Comparison of ENCODE assay signal across 15 cellular contexts in genomic region chr7:55651057-55651456, GRCh38.
DNase-seq lines count a peak whose midpoint lies in the region; ATAC-seq and TF ChIP-seq lines count a peak whose summit lies in the region.
"Had no signal": no experiment of that assay in that cellular context is flagged by ENCODE, and none has a peak within 500 bp of the region (broad histone marks: within the 10 kb centered on the region; RNA-seq: fewer than 3 reads in every experiment).

No MANE protein-coding gene starts in this region.

- 78 to 84% methylated on average over 2 of the region's 2 CpGs for WGBS in endodermal cell (ENCODE audit: insufficient coverage in 1 of 2, insufficient read length in 1 of 2), 2 experiments
- no CpG with 5 or more reads among the region's 2 CpGs for WGBS in neuronal stem cell (ENCODE audit: extremely low coverage in 2 of 2, insufficient read length in 2 of 2, insufficient replicate concordance in 1 of 2), 2 donors

- no peak overlapping the region for H4K91ac ChIP-seq in neuronal stem cell (ENCODE audit: low read depth, low read length, poor library complexity)

- H2BK5ac ChIP-seq in neuronal stem cell (ENCODE audit: low read length): no peak overlapping the region

- H2BK15ac ChIP-seq in neuronal stem cell (ENCODE audit: low read length): no peak overlapping the region

- CTCF ChIA-PET in RWPE1 (lab: Yijun Ruan, JAX): no interaction called here

- no peak overlapping the region for H2BK12ac ChIP-seq in neuronal stem cell (ENCODE audit: low read length)

- H3K27me3 Mint-ChIP-seq in endodermal cell (ENCODE audit: insufficient read depth): peaks cover 14% of the 10 kb centered on the region

- H3K36me3 Mint-ChIP-seq in endodermal cell (ENCODE audit: low read depth): no peaks in the 10 kb centered on the region
- H3K36me3 Mint-ChIP-seq: CD4-positive, alpha-beta memory T cell had no signal

- POLR2A ChIA-PET in RWPE1 (lab: Yijun Ruan, JAX; ENCODE audit: low non-redundant PET): no interaction called here

- H3K9me3 ChIP-seq in endodermal cell (ENCODE audit: control insufficient read depth, low read length) (no peaks in the 10 kb centered on the region), neuronal stem cell (replicated peaks in 1 of 2; ENCODE audit: control insufficient read depth in 2 of 2, insufficient read depth in 1 of 2, low read depth in 1 of 2, low read length in 2 of 2) (no peaks in the 10 kb centered on the region)
- H3K9me3 ChIP-seq: BE2C had no signal

- H3K4me3 Mint-ChIP-seq in endodermal cell: no peak overlapping the region
- H3K4me3 Mint-ChIP-seq: CD4-positive, alpha-beta memory T cell; HFFc6 had no signal

- no peak overlapping the region for H3K4me2 ChIP-seq in neuronal stem cell (ENCODE audit: insufficient read depth, low read length, poor library complexity, severe bottlenecking)

- no peaks in the 10 kb centered on the region for H3K79me1 ChIP-seq in neuronal stem cell (ENCODE audit: low read depth, low read length)

- H4K8ac ChIP-seq in neuronal stem cell (ENCODE audit: low read depth, low read length): no peak overlapping the region

- no peak overlapping the region for H3K4ac ChIP-seq in neuronal stem cell (ENCODE audit: low read length)

- no peaks in the 10 kb centered on the region for H3K9me3 Mint-ChIP-seq in endodermal cell
- H3K9me3 Mint-ChIP-seq: CD4-positive, alpha-beta memory T cell; HFFc6 had no signal

- peak overlapping the region; percentile 45 for H2AFZ ChIP-seq in neuronal stem cell (ENCODE audit: low read length)

- H3K9ac ChIP-seq in endodermal cell (ENCODE audit: extremely low read depth, low read length, poor library complexity, severe bottlenecking) (no peak overlapping the region), neuronal stem cell (ENCODE audit: low read depth, low read length, poor library complexity) (no peak overlapping the region)

- no peak overlapping the region for H3K18ac ChIP-seq in neuronal stem cell (ENCODE audit: low read length)

- H3K27ac ChIP-seq in endodermal cell (ENCODE audit: low read depth, low read length) (no peak overlapping the region), neuronal stem cell (replicated peaks; ENCODE audit: low read length) (no peak overlapping the region), RWPE1 (no peak overlapping the region)
- H3K27ac ChIP-seq: C4-2B, HL-60 had no signal

- H3K4me3 ChIP-seq in endodermal cell (ENCODE audit: low read length) (no peak overlapping the region), neuronal stem cell (ENCODE audit: low read length in 2 of 2) (no peak overlapping the region)

- peaks cover 12% of the 10 kb centered on the region for H3K4me1 Mint-ChIP-seq in endodermal cell
- H3K4me1 Mint-ChIP-seq: CD4-positive, alpha-beta memory T cell had no signal

- H2AK5ac ChIP-seq in neuronal stem cell (ENCODE audit: low read depth, low read length): no peak overlapping the region

- H3K36me3 ChIP-seq in endodermal cell (ENCODE audit: control insufficient read depth, insufficient read depth, low read length): no peaks in the 10 kb centered on the region
- no peaks in the 10 kb centered on the region for H3K36me3 ChIP-seq in neuronal stem cell (replicated peaks in 1 of 2; ENCODE audit: control insufficient read depth in 2 of 2, insufficient read depth in 2 of 2, low read length in 2 of 2)
- H3K36me3 ChIP-seq: BE2C had no signal

- no peak for TF ChIP-seq CTCF in endodermal cell (conservative IDR thresholded peaks at IDR 0.05)
- TF ChIP-seq CTCF in RWPE1 (conservative IDR thresholded peaks at IDR 0.05; ENCODE audit: low read depth): no peak

- peaks cover 4% of the 10 kb centered on the region for H3K4me1 ChIP-seq in endodermal cell (ENCODE audit: control insufficient read depth, insufficient read depth, low read length)
- H3K4me1 ChIP-seq in neuronal stem cell (ENCODE audit: control insufficient read depth in 2 of 2, insufficient read depth in 1 of 2, low read depth in 1 of 2, low read length in 2 of 2): no peaks in the 10 kb centered on the region
- H3K4me1 ChIP-seq: BE2C had no signal

- H2BK120ac ChIP-seq in neuronal stem cell (ENCODE audit: low read depth, low read length): no peak overlapping the region

- H3K27ac Mint-ChIP-seq in endodermal cell: no peak overlapping the region
- H3K27ac Mint-ChIP-seq: CD4-positive, alpha-beta memory T cell; HFFc6 had no signal

- ATAC-seq in GM19467 (IDR thresholded peaks at IDR 0.05; ENCODE audit: unreplicated experiment): no peak

- H3K23ac ChIP-seq in neuronal stem cell (ENCODE audit: low read depth, low read length, poor library complexity): no peak overlapping the region

- DNase-seq in NCI-H2227 (lab: John Stamatoyannopoulos, UW; ENCODE audit: unreplicated experiment): peak; percentile 1
- DNase-seq in NCI-H2227 treated with DMSO at 0.1 percent for 48 hours (lab: John Stamatoyannopoulos, UW): no peak
- peak; percentile 28 for DNase-seq in NCI-H69 (lab: John Stamatoyannopoulos, UW)
- peak; percentile 52 for DNase-seq in endodermal cell
- DNase-seq in neuronal stem cell (ENCODE audit: low spot score): no peak
- no peak for DNase-seq in RWPE1 (ENCODE audit: low spot score)
- DNase-seq: BE2C; CD4-positive, alpha-beta memory T cell; DND-41; GDM1; HCEC 1CT; HFFc6 had no signal

- H3K27me3 ChIP-seq in endodermal cell (ENCODE audit: control insufficient read depth, insufficient read depth, low read length, poor library complexity, severe bottlenecking) (peaks cover 9% of the 10 kb centered on the region), neuronal stem cell (ENCODE audit: control insufficient read depth in 3 of 3, insufficient read depth in 3 of 3, low read depth in 1 of 3, low read length in 3 of 3) (no peaks in the 10 kb centered on the region)
- H3K27me3 ChIP-seq: BE2C had no signal

- no peak overlapping the region for H3K14ac ChIP-seq in neuronal stem cell (ENCODE audit: low read length)

Comparison
In these comparisons a context has a peak if more than half of its experiments do, and no peak if none do; other contexts are left out.
1. DNase-seq: peak in NCI-H2227 (single experiment), NCI-H69 (single experiment) and endodermal cell (single experiment); none in NCI-H2227 treated with DMSO at 0.1 percent for 48 hours (single experiment), neuronal stem cell (single experiment) and RWPE1 (single experiment).